ENCODE assay signal across 21 cellular contexts in the genomic region with DNA sequence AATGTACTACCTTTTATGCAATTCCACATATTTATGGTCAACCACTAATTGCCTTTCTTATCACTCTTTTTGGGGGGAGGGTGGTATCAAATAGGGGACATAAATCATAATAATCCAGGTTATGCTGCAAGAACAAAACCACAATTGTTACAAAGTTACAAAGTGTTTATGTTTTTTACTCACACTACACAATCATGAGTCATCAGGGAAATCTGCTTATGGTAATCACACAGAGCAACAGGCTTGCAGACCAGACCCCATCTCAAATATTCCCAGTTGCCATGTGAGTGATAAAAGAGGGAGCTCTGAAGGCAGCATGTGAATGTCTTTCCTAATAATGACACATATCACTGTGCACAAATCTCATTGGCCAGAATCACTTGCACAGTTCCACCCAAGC.
DNase-seq lines count a peak whose midpoint lies in the region; ATAC-seq and TF ChIP-seq lines count a peak whose summit lies in the region.
"Had no signal": no experiment of that assay in that cellular context is flagged by ENCODE, and none has a peak within 500 bp of the region (broad histone marks: within the 10 kb centered on the region; RNA-seq: fewer than 3 reads in every experiment).

No MANE protein-coding gene starts in this region.

- H3K4me3 ChIP-seq in BE2C (ENCODE audit: low read depth, low read length) (no peak overlapping the region), aorta (ENCODE audit: low read length in 2 of 2) (no peak overlapping the region)
- H3K4me3 ChIP-seq: gastroesophageal sphincter, ovary, sigmoid colon had no signal

- no peaks in the 10 kb centered on the region for H3K27me3 ChIP-seq in BE2C
- H3K27me3 ChIP-seq in aorta (ENCODE audit: control insufficient read depth in 1 of 2, insufficient read depth in 2 of 2, low read length in 1 of 2): no peaks in the 10 kb centered on the region
- H3K27me3 ChIP-seq: gastroesophageal sphincter, ovary, sigmoid colon, SJCRH30 had no signal

- intact Hi-C loops in aorta (cut with DNase I): no loop called here

- H3K4me1 ChIP-seq in BE2C: no peaks in the 10 kb centered on the region
- H3K4me1 ChIP-seq in aorta (ENCODE audit: control insufficient read depth in 1 of 2, insufficient read depth in 2 of 2, low read length in 2 of 2): no peaks in the 10 kb centered on the region
- H3K4me1 ChIP-seq: gastroesophageal sphincter, sigmoid colon, SJCRH30 had no signal

- DNase-seq in BE2C (peak; percentile 13), LoVo (ENCODE audit: low spot score) (peak; percentile 22), amniotic epithelial cell (ENCODE audit: low read depth) (peak; percentile 82), foreskin melanocyte (peak; percentile 21), SIG-M5 treated with dmso at 0.1 percent for 504 hours (lab: John Stamatoyannopoulos, UW; ENCODE audit: unreplicated experiment) (no peak), NOMO-1 (lab: John Stamatoyannopoulos, UW; ENCODE audit: unreplicated experiment in 2 of 2) (no peak), aorta (no peak)
- DNase-seq: activated CD4-positive, CD25-positive, alpha-beta regulatory T cell; effector memory CD8-positive, alpha-beta T cell; Karpas-422; left ventricle myocardium superior; NCI-H187; NCI-H446 treated with DMSO at 0.1 percent for 48 hours; ovary; sigmoid colon; stimulated activated CD4-positive, alpha-beta T cell treated with anti-CD3 and anti-CD28 coated beads, Interleukin-4, amount 100 ng/mL, for 24 hours; substantia nigra; T-helper 2 cell had no signal

- no peaks in the 10 kb centered on the region for H3K9me3 ChIP-seq in BE2C
- no peaks in the 10 kb centered on the region for H3K9me3 ChIP-seq in aorta (ENCODE audit: control insufficient read depth, low read length)
- H3K9me3 ChIP-seq: gastroesophageal sphincter, ovary, sigmoid colon, SJCRH30 had no signal

- no peak overlapping the region for H3K27ac ChIP-seq in aorta (ENCODE audit: low read depth in 1 of 2, low read length in 2 of 2)
- H3K27ac ChIP-seq: gastroesophageal sphincter, ovary, sigmoid colon, SJCRH30 had no signal

- no peak for TF ChIP-seq CTCF in BE2C (IDR thresholded peaks at IDR 0.05; ENCODE audit: low read depth, low read length)

- H3K36me3 ChIP-seq in BE2C (no peaks in the 10 kb centered on the region), aorta (ENCODE audit: control insufficient read depth in 1 of 2, insufficient read depth in 2 of 2, low read length in 1 of 2) (no peaks in the 10 kb centered on the region)
- H3K36me3 ChIP-seq: gastroesophageal sphincter, ovary, sigmoid colon, SJCRH30 had no signal

- ATAC-seq in HG03045 (IDR thresholded peaks at IDR 0.05; ENCODE audit: unreplicated experiment) (no peak), aorta (ENCODE audit: low FRiP score) (no peak)
- ATAC-seq: effector memory CD8-positive, alpha-beta T cell; gastroesophageal sphincter; left ventricle myocardium superior had no signal

Comparison
In these comparisons a context has a peak if more than half of its experiments do, and no peak if none do; other contexts are left out.
1. DNase-seq: peak in BE2C (single experiment), LoVo (single experiment), amniotic epithelial cell (single experiment) and foreskin melanocyte (single experiment); none in SIG-M5 treated with dmso at 0.1 percent for 504 hours (single experiment), NOMO-1 (0 of 2) and aorta (0 of 2).